In genomic region chr6:38603966-38604365, GRCh38 we compare ENCODE assay signal across 19 cellular contexts. TPM values are rescaled to one million over a fixed set of nuclear protein-coding genes. Genes with fewer than 3 reads are reported as not detected.
DNase-seq lines count a peak whose midpoint lies in the region; ATAC-seq and TF ChIP-seq lines count a peak whose summit lies in the region.
"Had no signal": no experiment of that assay in that cellular context is flagged by ENCODE, and none has a peak within 500 bp of the region (broad histone marks: within the 10 kb centered on the region; RNA-seq: fewer than 3 reads in every experiment).

No MANE protein-coding gene starts in this region.

- no peak for ATAC-seq in HG03097 (IDR thresholded peaks at IDR 0.05; ENCODE audit: low FRiP score, unreplicated experiment)

- H3K4me3 ChIP-seq in adipocyte (ENCODE audit: low read length), result no peak overlapping the region
- no peak overlapping the region for H3K4me3 ChIP-seq in fibroblast of pulmonary artery (replicated peaks; ENCODE audit: low read depth, low read length)
- no peak overlapping the region for H3K4me3 ChIP-seq in mesendoderm (ENCODE audit: low read length)

- no peaks in the 10 kb centered on the region for H3K79me1 ChIP-seq in mesendoderm (ENCODE audit: low read length)

- H3K27ac Mint-ChIP-seq in Calu3 (ENCODE audit: unreplicated experiment), result no peak overlapping the region
- H3K27ac Mint-ChIP-seq: nephron progenitor cell had no signal

- no peak overlapping the region for H2BK5ac ChIP-seq in mesendoderm (ENCODE audit: low read length)

- DNase-seq in EH (ENCODE audit: low read depth), result peak; percentile 43
- DNase-seq in adipocyte (ENCODE audit: low read depth), result peak; percentile 40
- peak; percentile 50 for DNase-seq in fibroblast of pulmonary artery (ENCODE audit: low read depth)
- DNase-seq in mesendoderm, result peak; percentile 4
- no peak for DNase-seq in NK-92 (lab: John Stamatoyannopoulos, UW; ENCODE audit: unreplicated experiment)
- DNase-seq in SW 1271 (lab: John Stamatoyannopoulos, UW), result no peak
- no peak for DNase-seq in Calu3
- DNase-seq: activated CD4-positive, alpha-beta T cell treated with anti-CD3 and anti-CD28 coated beads for 48 hours; activated effector memory CD4-positive, alpha-beta T cell treated with anti-CD3 and anti-CD28 coated beads, Interleukin-2, amount 50 U/mL, for 16 hours; amniotic stem cell; BE2C; glutamatergic neuron; GOT3; MV-4-11; NCI-H1930; nephron progenitor cell; posterior cingulate gyrus had no signal

- H3K36me3 ChIP-seq in adipocyte (ENCODE audit: control insufficient read depth, insufficient read depth, low read length, severe bottlenecking) (no peaks in the 10 kb centered on the region), mesendoderm (ENCODE audit: control insufficient read depth, insufficient read depth, low read length) (no peaks in the 10 kb centered on the region)
- H3K36me3 ChIP-seq: BE2C had no signal

- CTCF ChIA-PET in Calu3 (lab: Charles Lee), result no interaction called here

- H2AK5ac ChIP-seq in mesendoderm (ENCODE audit: low read length), result no peak overlapping the region

- H3K4ac ChIP-seq in mesendoderm (ENCODE audit: low read depth, low read length), result no peak overlapping the region

- no peaks in the 10 kb centered on the region for H3K79me2 ChIP-seq in mesendoderm (ENCODE audit: control insufficient read depth, insufficient read depth, low read length)

- H3K9me3 ChIP-seq in adipocyte (ENCODE audit: control insufficient read depth, low read length), result no peaks in the 10 kb centered on the region
- H3K9me3 ChIP-seq: BE2C had no signal

- H3K36me3 Mint-ChIP-seq in Calu3 (ENCODE audit: insufficient read depth, unreplicated experiment), result no peaks in the 10 kb centered on the region

- no peak overlapping the region for H2BK15ac ChIP-seq in mesendoderm (replicated peaks; ENCODE audit: low read depth)

- intact Hi-C loops in Calu3 (cut with micrococcal nuclease; ENCODE audit: unreplicated experiment), result loop anchor here (10.0 kb wide), 1 partner anchor 71 kb away; no protein-coding TSS in a partner anchor

- BruUV-seq in Calu3 (replicated peaks; lab: Mats Ljungman, UMichigan), result no TSS peak

- TF ChIP-seq CTCF in fibroblast of pulmonary artery (IDR thresholded peaks at IDR 0.05; ENCODE audit: low read length, missing control alignments) (no peak), Calu3 (IDR thresholded peaks at IDR 0.05; ENCODE audit: unreplicated experiment) (no peak)

- H4K8ac ChIP-seq in mesendoderm (ENCODE audit: low read depth, low read length), result no peak overlapping the region

- H3K27ac ChIP-seq in mesendoderm (ENCODE audit: low read depth, low read length), result no peak overlapping the region
- H3K27ac ChIP-seq: HL-60 had no signal

- no peaks in the 10 kb centered on the region for H3K9me3 Mint-ChIP-seq in Calu3 (ENCODE audit: low read depth, unreplicated experiment)
- H3K9me3 Mint-ChIP-seq: nephron progenitor cell had no signal

- H2BK120ac ChIP-seq in mesendoderm (ENCODE audit: low read depth, low read length), result no peak overlapping the region

- peaks cover 7% of the 10 kb centered on the region for H3K4me1 ChIP-seq in adipocyte (ENCODE audit: control insufficient read depth, insufficient read depth, low read length)
- no peaks in the 10 kb centered on the region for H3K4me1 ChIP-seq in mesendoderm (ENCODE audit: control insufficient read depth, low read depth, low read length)
- H3K4me1 ChIP-seq: BE2C had no signal

- no peak overlapping the region for H3K18ac ChIP-seq in mesendoderm (ENCODE audit: low read length)

- H3K27me3 ChIP-seq in adipocyte (replicated peaks; ENCODE audit: control insufficient read depth, insufficient read depth, low read length) (no peaks in the 10 kb centered on the region), mesendoderm (ENCODE audit: insufficient read depth, low read length, poor library complexity) (no peaks in the 10 kb centered on the region)
- H3K27me3 ChIP-seq: BE2C had no signal

- H3K4me1 Mint-ChIP-seq in Calu3 (ENCODE audit: low read depth, unreplicated experiment), result no peaks in the 10 kb centered on the region
- H3K4me1 Mint-ChIP-seq: nephron progenitor cell had no signal

- H4K5ac ChIP-seq in mesendoderm (ENCODE audit: low read length), result no peak overlapping the region

- H3K56ac ChIP-seq in mesendoderm (ENCODE audit: low read length), result no peak overlapping the region

- H3K23ac ChIP-seq in mesendoderm (ENCODE audit: low read length), result no peak overlapping the region

- H3K9ac ChIP-seq in adipocyte (ENCODE audit: low read length) (no peak overlapping the region), mesendoderm (ENCODE audit: low read length) (no peak overlapping the region)

- no peak overlapping the region for H3K4me2 ChIP-seq in mesendoderm (ENCODE audit: low read length)

- no peak overlapping the region for H3K4me3 Mint-ChIP-seq in Calu3 (ENCODE audit: low read depth, unreplicated experiment)
- H3K4me3 Mint-ChIP-seq: nephron progenitor cell had no signal

- WGBS in mesendoderm (ENCODE audit: extremely low coverage, insufficient coverage, low lambda C conversion rate), result no CpG with 5 or more reads among the region's 3 CpGs

- no peaks in the 10 kb centered on the region for H3K27me3 Mint-ChIP-seq in Calu3 (ENCODE audit: unreplicated experiment)

RNA-seq across cellular contexts. Expression of gene BTBD9, which starts 35.8 kb away (rescaled TPM):
- polyA plus RNA-seq in mesendoderm (2013, experiment 1 of 2), result 1.9 TPM
- 1.9 TPM for polyA plus RNA-seq in mesendoderm (2013, experiment 2 of 2)
- total RNA-seq in Calu3 (2022), result 19.4 and 21.8 TPM in 2 replicates

Comparison
In these comparisons a context has a peak if more than half of its experiments do, and no peak if none do; other contexts are left out.
1. DNase-seq: peak in EH (single experiment), adipocyte (single experiment), fibroblast of pulmonary artery (single experiment) and mesendoderm (single experiment); none in NK-92 (single experiment), SW 1271 (0 of 2) and Calu3 (single experiment).